2 cellular contexts compared by ENCODE assay signal in the genomic region with DNA sequence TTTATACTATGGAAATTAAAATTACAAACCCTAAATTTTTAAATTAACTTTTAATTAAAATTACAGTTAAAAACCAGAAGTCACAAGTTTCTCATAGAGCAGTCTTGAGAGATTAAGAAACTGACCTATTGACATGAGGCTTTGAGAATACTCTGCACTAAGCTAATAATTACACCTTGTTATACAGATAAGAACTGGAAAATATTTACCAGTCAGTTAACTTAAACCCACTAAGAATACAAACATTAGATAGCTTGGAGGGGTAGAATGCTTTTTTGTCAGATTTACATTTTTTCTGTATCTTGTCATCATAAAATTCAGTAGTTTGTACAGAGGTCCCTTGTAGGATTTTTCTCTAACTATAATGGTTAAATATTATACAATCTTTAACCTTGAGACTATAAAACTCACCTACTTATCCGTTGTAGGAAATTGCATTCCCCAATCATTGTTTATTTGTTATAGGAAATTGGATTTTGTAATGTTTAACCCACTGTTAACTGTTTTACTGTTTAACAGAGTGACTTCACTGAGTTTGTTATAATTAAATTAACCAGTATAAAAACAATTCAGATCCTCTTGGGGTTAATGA.
TF ChIP-seq lines count a peak whose summit lies in the region.

No MANE protein-coding gene starts in this region.

TF ChIP-seq in IMR-90, 13 proteins besides CTCF, POLR2A, EP300 and RAD21:
- TF ChIP-seq FOS (IDR thresholded peaks at IDR 0.05; ENCODE audit: low read depth, low read length) (no peak), CHD1 (IDR thresholded peaks at IDR 0.05; ENCODE audit: low read depth, low read length) (no peak)

TF ChIP-seq in HepG2, 621 proteins besides CTCF, POLR2A, EP300 and RAD21 (continues in another document):
- TF ChIP-seq SIX1 (CRISPR knock-in tag; IDR thresholded peaks at IDR 0.05; ENCODE audit: borderline replicate concordance) (peak; percentile 66; the same call in 1 of the 2 replicates), ZNF205 (CRISPR knock-in tag; IDR thresholded peaks at IDR 0.05) (no peak), ZNF556 (CRISPR knock-in tag; IDR thresholded peaks at IDR 0.05; ENCODE audit: borderline replicate concordance) (no peak), SIN3A (IDR thresholded peaks at IDR 0.05; ENCODE audit: borderline replicate concordance, low read depth, low read length) (no peak), SALL2 (CRISPR knock-in tag; IDR thresholded peaks at IDR 0.05) (no peak), KMT2A (CRISPR knock-in tag; IDR thresholded peaks at IDR 0.05) (no peak), KLF15 (CRISPR knock-in tag; IDR thresholded peaks at IDR 0.05; ENCODE audit: borderline replicate concordance) (no peak), MED13 (CRISPR knock-in tag; IDR thresholded peaks at IDR 0.05) (no peak), CCDC6 (CRISPR knock-in tag; IDR thresholded peaks at IDR 0.05) (no peak), TARDBP (CRISPR knock-in tag; IDR thresholded peaks at IDR 0.05) (no peak; the same call in 1 of the 2 replicates), CBX1 (IDR thresholded peaks at IDR 0.05; ENCODE audit: low read depth) (no peak), EEA1 (CRISPR knock-in tag; IDR thresholded peaks at IDR 0.05; ENCODE audit: borderline replicate concordance) (no peak), ZNF589 (CRISPR knock-in tag; conservative IDR thresholded peaks at IDR 0.05) (no peak), FOXJ3 (CRISPR knock-in tag; IDR thresholded peaks at IDR 0.05; ENCODE audit: borderline replicate concordance) (peak; percentile 90; the same call in 1 of the 2 replicates), MXI1 (IDR thresholded peaks at IDR 0.05; ENCODE audit: borderline replicate concordance, low read depth, low read length) (no peak), ZSCAN30 (CRISPR knock-in tag; IDR thresholded peaks at IDR 0.05) (no peak), YEATS4 (CRISPR knock-in tag; IDR thresholded peaks at IDR 0.05; ENCODE audit: borderline replicate concordance) (0 out of 2 replicates have a peak, but pooled peaks have one; percentile 19), ASH2L (IDR thresholded peaks at IDR 0.05; ENCODE audit: insufficient read length, low read depth, low read length) (no peak), KMT2B (CRISPR knock-in tag; IDR thresholded peaks at IDR 0.05) (no peak), MBD4 (IDR thresholded peaks at IDR 0.05; ENCODE audit: borderline replicate concordance, low read length) (0 out of 2 replicates have a peak, but pooled peaks have one; percentile 63), ZNF605 (CRISPR knock-in tag; IDR thresholded peaks at IDR 0.05) (no peak), HNRNPLL (IDR thresholded peaks at IDR 0.05; ENCODE audit: low read depth, low read length, poor library complexity, severe bottlenecking) (no peak), ZNF724P (CRISPR knock-in tag; IDR thresholded peaks at IDR 0.05; ENCODE audit: borderline replicate concordance) (no peak), ZBTB42 (CRISPR knock-in tag; IDR thresholded peaks at IDR 0.05) (no peak), ZNF746 (CRISPR knock-in tag; IDR thresholded peaks at IDR 0.05) (no peak), SMAD1 (CRISPR knock-in tag; IDR thresholded peaks at IDR 0.05; ENCODE audit: borderline replicate concordance, low read depth) (no peak), TBL1XR1 (IDR thresholded peaks at IDR 0.05; ENCODE audit: borderline replicate concordance, low read length, partially characterized antibody) (no peak)
- TF ChIP-seq, protein P1, sequence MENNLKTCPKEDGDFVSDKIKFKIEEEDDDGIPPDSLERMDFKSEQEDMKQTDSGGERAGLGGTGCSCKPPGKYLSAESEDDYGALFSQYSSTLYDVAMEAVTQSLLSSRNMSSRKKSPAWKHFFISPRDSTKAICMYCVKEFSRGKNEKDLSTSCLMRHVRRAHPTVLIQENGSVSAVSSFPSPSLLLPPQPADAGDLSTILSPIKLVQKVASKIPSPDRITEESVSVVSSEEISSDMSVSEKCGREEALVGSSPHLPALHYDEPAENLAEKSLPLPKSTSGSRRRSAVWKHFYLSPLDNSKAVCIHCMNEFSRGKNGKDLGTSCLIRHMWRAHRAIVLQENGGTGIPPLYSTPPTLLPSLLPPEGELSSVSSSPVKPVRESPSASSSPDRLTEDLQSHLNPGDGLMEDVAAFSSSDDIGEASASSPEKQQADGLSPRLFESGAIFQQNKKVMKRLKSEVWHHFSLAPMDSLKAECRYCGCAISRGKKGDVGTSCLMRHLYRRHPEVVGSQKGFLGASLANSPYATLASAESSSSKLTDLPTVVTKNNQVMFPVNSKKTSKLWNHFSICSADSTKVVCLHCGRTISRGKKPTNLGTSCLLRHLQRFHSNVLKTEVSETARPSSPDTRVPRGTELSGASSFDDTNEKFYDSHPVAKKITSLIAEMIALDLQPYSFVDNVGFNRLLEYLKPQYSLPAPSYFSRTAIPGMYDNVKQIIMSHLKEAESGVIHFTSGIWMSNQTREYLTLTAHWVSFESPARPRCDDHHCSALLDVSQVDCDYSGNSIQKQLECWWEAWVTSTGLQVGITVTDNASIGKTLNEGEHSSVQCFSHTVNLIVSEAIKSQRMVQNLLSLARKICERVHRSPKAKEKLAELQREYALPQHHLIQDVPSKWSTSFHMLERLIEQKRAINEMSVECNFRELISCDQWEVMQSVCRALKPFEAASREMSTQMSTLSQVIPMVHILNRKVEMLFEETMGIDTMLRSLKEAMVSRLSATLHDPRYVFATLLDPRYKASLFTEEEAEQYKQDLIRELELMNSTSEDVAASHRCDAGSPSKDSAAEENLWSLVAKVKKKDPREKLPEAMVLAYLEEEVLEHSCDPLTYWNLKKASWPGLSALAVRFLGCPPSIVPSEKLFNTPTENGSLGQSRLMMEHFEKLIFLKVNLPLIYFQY (CRISPR knock-in tag; IDR thresholded peaks at IDR 0.05; ENCODE audit: borderline replicate concordance), result no peak
- TF ChIP-seq, protein P2, sequence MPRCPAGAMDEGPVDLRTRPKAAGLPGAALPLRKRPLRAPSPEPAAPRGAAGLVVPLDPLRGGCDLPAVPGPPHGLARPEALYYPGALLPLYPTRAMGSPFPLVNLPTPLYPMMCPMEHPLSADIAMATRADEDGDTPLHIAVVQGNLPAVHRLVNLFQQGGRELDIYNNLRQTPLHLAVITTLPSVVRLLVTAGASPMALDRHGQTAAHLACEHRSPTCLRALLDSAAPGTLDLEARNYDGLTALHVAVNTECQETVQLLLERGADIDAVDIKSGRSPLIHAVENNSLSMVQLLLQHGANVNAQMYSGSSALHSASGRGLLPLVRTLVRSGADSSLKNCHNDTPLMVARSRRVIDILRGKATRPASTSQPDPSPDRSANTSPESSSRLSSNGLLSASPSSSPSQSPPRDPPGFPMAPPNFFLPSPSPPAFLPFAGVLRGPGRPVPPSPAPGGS (CRISPR knock-in tag; IDR thresholded peaks at IDR 0.05), result no peak
- TF ChIP-seq, protein P3, sequence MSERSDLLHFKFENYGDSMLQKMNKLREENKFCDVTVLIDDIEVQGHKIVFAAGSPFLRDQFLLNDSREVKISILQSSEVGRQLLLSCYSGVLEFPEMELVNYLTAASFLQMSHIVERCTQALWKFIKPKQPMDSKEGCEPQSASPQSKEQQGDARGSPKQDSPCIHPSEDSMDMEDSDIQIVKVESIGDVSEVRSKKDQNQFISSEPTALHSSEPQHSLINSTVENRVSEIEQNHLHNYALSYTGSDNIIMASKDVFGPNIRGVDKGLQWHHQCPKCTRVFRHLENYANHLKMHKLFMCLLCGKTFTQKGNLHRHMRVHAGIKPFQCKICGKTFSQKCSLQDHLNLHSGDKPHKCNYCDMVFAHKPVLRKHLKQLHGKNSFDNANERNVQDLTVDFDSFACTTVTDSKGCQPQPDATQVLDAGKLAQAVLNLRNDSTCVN (CRISPR knock-in tag; IDR thresholded peaks at IDR 0.05; ENCODE audit: borderline replicate concordance), result no peak
- TF ChIP-seq, protein P4, sequence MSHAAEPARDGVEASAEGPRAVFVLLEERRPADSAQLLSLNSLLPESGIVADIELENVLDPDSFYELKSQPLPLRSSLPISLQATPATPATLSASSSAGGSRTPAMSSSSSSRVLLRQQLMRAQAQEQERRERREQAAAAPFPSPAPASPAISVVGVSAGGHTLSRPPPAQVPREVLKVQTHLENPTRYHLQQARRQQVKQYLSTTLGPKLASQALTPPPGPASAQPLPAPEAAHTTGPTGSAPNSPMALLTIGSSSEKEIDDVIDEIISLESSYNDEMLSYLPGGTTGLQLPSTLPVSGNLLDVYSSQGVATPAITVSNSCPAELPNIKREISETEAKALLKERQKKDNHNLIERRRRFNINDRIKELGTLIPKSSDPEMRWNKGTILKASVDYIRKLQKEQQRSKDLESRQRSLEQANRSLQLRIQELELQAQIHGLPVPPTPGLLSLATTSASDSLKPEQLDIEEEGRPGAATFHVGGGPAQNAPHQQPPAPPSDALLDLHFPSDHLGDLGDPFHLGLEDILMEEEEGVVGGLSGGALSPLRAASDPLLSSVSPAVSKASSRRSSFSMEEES (CRISPR knock-in tag; IDR thresholded peaks at IDR 0.05), result peak; percentile 42; the same call in 1 of the 2 replicates
- TF ChIP-seq, protein P5, sequence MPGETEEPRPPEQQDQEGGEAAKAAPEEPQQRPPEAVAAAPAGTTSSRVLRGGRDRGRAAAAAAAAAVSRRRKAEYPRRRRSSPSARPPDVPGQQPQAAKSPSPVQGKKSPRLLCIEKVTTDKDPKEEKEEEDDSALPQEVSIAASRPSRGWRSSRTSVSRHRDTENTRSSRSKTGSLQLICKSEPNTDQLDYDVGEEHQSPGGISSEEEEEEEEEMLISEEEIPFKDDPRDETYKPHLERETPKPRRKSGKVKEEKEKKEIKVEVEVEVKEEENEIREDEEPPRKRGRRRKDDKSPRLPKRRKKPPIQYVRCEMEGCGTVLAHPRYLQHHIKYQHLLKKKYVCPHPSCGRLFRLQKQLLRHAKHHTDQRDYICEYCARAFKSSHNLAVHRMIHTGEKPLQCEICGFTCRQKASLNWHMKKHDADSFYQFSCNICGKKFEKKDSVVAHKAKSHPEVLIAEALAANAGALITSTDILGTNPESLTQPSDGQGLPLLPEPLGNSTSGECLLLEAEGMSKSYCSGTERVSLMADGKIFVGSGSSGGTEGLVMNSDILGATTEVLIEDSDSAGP (CRISPR knock-in tag; IDR thresholded peaks at IDR 0.05; ENCODE audit: borderline replicate concordance), result no peak
- TF ChIP-seq, protein P6, sequence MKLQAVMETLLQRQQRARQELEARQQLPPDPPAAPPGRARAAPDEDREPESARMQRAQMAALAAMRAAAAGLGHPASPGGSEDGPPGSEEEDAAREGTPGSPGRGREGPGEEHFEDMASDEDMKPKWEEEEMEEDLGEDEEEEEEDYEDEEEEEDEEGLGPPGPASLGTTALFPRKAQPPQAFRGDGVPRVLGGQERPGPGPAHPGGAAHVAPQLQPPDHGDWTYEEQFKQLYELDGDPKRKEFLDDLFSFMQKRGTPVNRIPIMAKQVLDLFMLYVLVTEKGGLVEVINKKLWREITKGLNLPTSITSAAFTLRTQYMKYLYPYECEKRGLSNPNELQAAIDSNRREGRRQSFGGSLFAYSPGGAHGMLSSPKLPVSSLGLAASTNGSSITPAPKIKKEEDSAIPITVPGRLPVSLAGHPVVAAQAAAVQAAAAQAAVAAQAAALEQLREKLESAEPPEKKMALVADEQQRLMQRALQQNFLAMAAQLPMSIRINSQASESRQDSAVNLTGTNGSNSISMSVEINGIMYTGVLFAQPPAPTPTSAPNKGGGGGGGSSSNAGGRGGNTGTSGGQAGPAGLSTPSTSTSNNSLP (IDR thresholded peaks at IDR 0.05; ENCODE audit: low read depth, low read length), result no peak; the same call in 1 of the 2 replicates
- TF ChIP-seq, protein P7, sequence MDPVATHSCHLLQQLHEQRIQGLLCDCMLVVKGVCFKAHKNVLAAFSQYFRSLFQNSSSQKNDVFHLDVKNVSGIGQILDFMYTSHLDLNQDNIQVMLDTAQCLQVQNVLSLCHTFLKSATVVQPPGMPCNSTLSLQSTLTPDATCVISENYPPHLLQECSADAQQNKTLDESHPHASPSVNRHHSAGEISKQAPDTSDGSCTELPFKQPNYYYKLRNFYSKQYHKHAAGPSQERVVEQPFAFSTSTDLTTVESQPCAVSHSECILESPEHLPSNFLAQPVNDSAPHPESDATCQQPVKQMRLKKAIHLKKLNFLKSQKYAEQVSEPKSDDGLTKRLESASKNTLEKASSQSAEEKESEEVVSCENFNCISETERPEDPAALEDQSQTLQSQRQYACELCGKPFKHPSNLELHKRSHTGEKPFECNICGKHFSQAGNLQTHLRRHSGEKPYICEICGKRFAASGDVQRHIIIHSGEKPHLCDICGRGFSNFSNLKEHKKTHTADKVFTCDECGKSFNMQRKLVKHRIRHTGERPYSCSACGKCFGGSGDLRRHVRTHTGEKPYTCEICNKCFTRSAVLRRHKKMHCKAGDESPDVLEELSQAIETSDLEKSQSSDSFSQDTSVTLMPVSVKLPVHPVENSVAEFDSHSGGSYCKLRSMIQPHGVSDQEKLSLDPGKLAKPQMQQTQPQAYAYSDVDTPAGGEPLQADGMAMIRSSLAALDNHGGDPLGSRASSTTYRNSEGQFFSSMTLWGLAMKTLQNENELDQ (CRISPR knock-in tag; IDR thresholded peaks at IDR 0.05; ENCODE audit: borderline replicate concordance), result no peak
- TF ChIP-seq, protein P8, sequence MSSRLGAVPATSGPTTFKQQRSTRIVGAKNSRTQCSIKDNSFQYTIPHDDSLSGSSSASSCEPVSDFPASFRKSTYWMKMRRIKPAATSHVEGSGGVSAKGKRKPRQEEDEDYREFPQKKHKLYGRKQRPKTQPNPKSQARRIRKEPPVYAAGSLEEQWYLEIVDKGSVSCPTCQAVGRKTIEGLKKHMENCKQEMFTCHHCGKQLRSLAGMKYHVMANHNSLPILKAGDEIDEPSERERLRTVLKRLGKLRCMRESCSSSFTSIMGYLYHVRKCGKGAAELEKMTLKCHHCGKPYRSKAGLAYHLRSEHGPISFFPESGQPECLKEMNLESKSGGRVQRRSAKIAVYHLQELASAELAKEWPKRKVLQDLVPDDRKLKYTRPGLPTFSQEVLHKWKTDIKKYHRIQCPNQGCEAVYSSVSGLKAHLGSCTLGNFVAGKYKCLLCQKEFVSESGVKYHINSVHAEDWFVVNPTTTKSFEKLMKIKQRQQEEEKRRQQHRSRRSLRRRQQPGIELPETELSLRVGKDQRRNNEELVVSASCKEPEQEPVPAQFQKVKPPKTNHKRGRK (CRISPR knock-in tag; IDR thresholded peaks at IDR 0.05), result no peak
- TF ChIP-seq, protein P9, sequence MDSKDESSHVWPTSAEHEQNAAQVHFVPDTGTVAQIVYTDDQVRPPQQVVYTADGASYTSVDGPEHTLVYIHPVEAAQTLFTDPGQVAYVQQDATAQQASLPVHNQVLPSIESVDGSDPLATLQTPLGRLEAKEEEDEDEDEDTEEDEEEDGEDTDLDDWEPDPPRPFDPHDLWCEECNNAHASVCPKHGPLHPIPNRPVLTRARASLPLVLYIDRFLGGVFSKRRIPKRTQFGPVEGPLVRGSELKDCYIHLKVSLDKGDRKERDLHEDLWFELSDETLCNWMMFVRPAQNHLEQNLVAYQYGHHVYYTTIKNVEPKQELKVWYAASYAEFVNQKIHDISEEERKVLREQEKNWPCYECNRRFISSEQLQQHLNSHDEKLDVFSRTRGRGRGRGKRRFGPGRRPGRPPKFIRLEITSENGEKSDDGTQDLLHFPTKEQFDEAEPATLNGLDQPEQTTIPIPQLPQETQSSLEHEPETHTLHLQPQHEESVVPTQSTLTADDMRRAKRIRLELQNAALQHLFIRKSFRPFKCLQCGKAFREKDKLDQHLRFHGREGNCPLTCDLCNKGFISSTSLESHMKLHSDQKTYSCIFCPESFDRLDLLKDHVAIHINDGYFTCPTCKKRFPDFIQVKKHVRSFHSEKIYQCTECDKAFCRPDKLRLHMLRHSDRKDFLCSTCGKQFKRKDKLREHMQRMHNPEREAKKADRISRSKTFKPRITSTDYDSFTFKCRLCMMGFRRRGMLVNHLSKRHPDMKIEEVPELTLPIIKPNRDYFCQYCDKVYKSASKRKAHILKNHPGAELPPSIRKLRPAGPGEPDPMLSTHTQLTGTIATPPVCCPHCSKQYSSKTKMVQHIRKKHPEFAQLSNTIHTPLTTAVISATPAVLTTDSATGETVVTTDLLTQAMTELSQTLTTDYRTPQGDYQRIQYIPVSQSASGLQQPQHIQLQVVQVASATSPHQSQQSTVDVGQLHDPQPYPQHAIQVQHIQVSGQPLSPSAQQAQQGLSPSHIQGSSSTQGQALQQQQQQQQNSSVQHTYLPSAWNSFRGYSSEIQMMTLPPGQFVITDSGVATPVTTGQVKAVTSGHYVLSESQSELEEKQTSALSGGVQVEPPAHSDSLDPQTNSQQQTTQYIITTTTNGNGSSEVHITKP (CRISPR knock-in tag; IDR thresholded peaks at IDR 0.05; ENCODE audit: low read depth), result no peak
